In the genomic region with DNA sequence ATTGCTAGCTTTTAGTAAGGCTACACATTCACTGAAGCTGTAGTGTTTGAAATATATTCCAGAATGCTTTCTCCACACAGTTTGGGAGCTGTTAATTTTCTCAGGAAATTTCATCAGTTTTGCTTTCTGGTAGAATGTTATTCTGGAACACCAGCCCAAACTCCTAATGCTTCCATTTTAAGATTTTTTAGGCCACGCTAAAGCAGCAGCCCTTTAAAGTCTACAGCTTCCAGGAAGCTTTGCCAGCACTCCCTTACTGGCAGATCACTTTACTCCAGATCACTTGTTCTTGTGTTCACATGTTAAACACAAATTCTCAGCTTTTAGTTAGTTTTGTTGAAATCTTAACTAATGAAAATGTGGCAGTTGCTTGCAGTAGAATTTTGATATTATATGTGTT, we compare ENCODE assay signal across 20 cellular contexts.
DNase-seq lines count a peak whose midpoint lies in the region; ATAC-seq, FAIRE-seq and TF ChIP-seq lines count a peak whose summit lies in the region.
"Had no signal": no experiment of that assay in that cellular context is flagged by ENCODE, and none has a peak within 500 bp of the region (broad histone marks: within the 10 kb centered on the region; RNA-seq: fewer than 3 reads in every experiment).

No MANE protein-coding gene starts in this region.

- H3K27me3 ChIP-seq in GM12878 (replicated peaks in 1 of 2; ENCODE audit: control insufficient read depth in 2 of 2, insufficient read depth in 2 of 2, low read length in 1 of 2) (no peaks in the 10 kb centered on the region), neuronal stem cell (ENCODE audit: control insufficient read depth in 3 of 3, insufficient read depth in 3 of 3, low read depth in 1 of 3, low read length in 3 of 3) (no peaks in the 10 kb centered on the region)
- H3K27me3 ChIP-seq: Peyer's patch had no signal

- no peaks in the 10 kb centered on the region for H3K79me1 ChIP-seq in neuronal stem cell (ENCODE audit: low read depth, low read length)

- H3K18ac ChIP-seq in neuronal stem cell (ENCODE audit: low read length), result no peak overlapping the region

- TF ChIP-seq CTCF in GM12878 (IDR thresholded peaks at IDR 0.05 in 2 of 3, conservative IDR thresholded peaks at IDR 0.05 in 1 of 3; ENCODE audit: control insufficient read depth in 2 of 3, extremely low read depth in 1 of 3, insufficient read depth in 1 of 3, low read depth in 3 of 3, low read length in 3 of 3), result no peak

- H3K4me2 ChIP-seq in GM12878 (ENCODE audit: control insufficient read depth, insufficient read depth) (peak overlapping the region; percentile 21; the same call in 1 of the 2 replicates), neuronal stem cell (ENCODE audit: insufficient read depth, low read length, poor library complexity, severe bottlenecking) (no peak overlapping the region)

- peak overlapping the region; percentile 75 for H3K27ac ChIP-seq in GM12878 (ENCODE audit: control insufficient read depth, insufficient read depth)
- H3K27ac ChIP-seq in neuronal stem cell (replicated peaks; ENCODE audit: low read length), result no peak overlapping the region
- H3K27ac ChIP-seq: Peyer's patch had no signal

- H3K14ac ChIP-seq in neuronal stem cell (ENCODE audit: low read length), result no peak overlapping the region

- H2BK120ac ChIP-seq in neuronal stem cell (ENCODE audit: low read depth, low read length), result no peak overlapping the region

- CTCF ChIA-PET in GM12878 (lab: Yijun Ruan, JAX), result interaction anchor here (0.7 to 2.1 kb wide), 8 partner anchors 9 to 143 kb away, joined by 3 to 7 read pairs (median 4); no protein-coding TSS in a partner anchor

- no peak for TF ChIP-seq POLR2A in GM12878 (IDR thresholded peaks at IDR 0.05; ENCODE audit: low read depth, low read length)

- whole genome bisulfite sequencing in GM12878 (ENCODE audit: insufficient coverage, insufficient replicate concordance, low lambda C conversion rate, missing lambda C conversion rate), result 94% methylated on average over 1 of the region's 1 CpG
- no CpG with 5 or more reads among the region's 1 CpG for WGBS in neuronal stem cell (ENCODE audit: extremely low coverage in 2 of 2, insufficient read length in 2 of 2, insufficient replicate concordance in 1 of 2), 2 donors

- RAD21 ChIA-PET in GM12878 (lab: Charles Lee; ENCODE audit: unreplicated experiment), result interaction anchor here (0.8 to 2.9 kb wide), 14 partner anchors 7 to 139 kb away, joined by 3 to 25 read pairs (median 6); a partner anchor contains a TSS

- H3K4ac ChIP-seq in neuronal stem cell (ENCODE audit: low read length), result no peak overlapping the region

- H3K9ac ChIP-seq in GM12878 (ENCODE audit: control insufficient read depth, insufficient read depth, low read length) (0 out of 2 replicates have a peak overlapping the region, but pooled peaks have one; percentile 7), neuronal stem cell (ENCODE audit: low read depth, low read length, poor library complexity) (no peak overlapping the region)

- peak; percentile 7 for ATAC-seq in GM21717 (IDR thresholded peaks at IDR 0.05; ENCODE audit: unreplicated experiment)
- ATAC-seq in HG03442 (IDR thresholded peaks at IDR 0.05; ENCODE audit: unreplicated experiment), result peak; percentile 6
- peak; percentile 11 for ATAC-seq in GM12878
- ATAC-seq: CD8-positive, alpha-beta T cell; K562; SK-N-SH treated with all-trans-retinoic acid at 6 μM for 48 hours had no signal

- no peak for DNase-seq in GM12878 (ENCODE audit: low read depth, low spot score)
- no peak for DNase-seq in neuronal stem cell (ENCODE audit: low spot score)
- DNase-seq in foreskin melanocyte, result no peak
- DNase-seq in NCI-H345 treated with DMSO at 0.1 percent for 48 hours (lab: John Stamatoyannopoulos, UW; ENCODE audit: unreplicated experiment), result no peak
- no peak for DNase-seq in NCI-H82 (lab: John Stamatoyannopoulos, UW)
- DNase-seq in ACHN, result no peak
- DNase-seq: CD8-positive, alpha-beta T cell; DMS79 treated with DMSO at 0.1 percent for 48 hours; GDM1; NCI-H146; NCI-H345; NCI-H774; Peyer's patch; SHP77 had no signal

- peaks cover 38% of the 10 kb centered on the region for H3K79me2 ChIP-seq in GM12878 (ENCODE audit: control insufficient read depth, insufficient read depth, low read length)

- SMC1A ChIA-PET in GM12878 (lab: Charles Lee; ENCODE audit: uncharacterized antibody, unreplicated experiment), result interaction anchor here (0.6 to 16.1 kb wide), 19 partner anchors 9 to 139 kb away, joined by 3 to 305 read pairs (median 4); a partner anchor contains a TSS

- no peaks in the 10 kb centered on the region; a peak in 1 of 4 replicates for H3K36me3 ChIP-seq in GM12878 (ENCODE audit: control insufficient read depth in 2 of 2, insufficient read depth in 2 of 2, low read length in 1 of 2)
- no peaks in the 10 kb centered on the region for H3K36me3 ChIP-seq in neuronal stem cell (replicated peaks in 1 of 2; ENCODE audit: control insufficient read depth in 2 of 2, insufficient read depth in 2 of 2, low read length in 2 of 2)
- H3K36me3 ChIP-seq: Peyer's patch had no signal

- intact Hi-C loops in GM12878 (cut with micrococcal nuclease; ENCODE audit: unreplicated experiment), result no loop called here

- H3K4me3 ChIP-seq in GM12878 (peak overlapping the region; percentile 36), neuronal stem cell (ENCODE audit: low read length in 2 of 2) (no peak overlapping the region)
- H3K4me3 ChIP-seq: K562, Peyer's patch had no signal

- TF ChIP-seq RAD21 in GM12878 (IDR thresholded peaks at IDR 0.05; ENCODE audit: insufficient read depth, low read depth, low read length), result no peak

- H4K20me1 ChIP-seq in GM12878 (ENCODE audit: control insufficient read depth, insufficient read depth), result no peaks in the 10 kb centered on the region

- no peak overlapping the region for H4K8ac ChIP-seq in neuronal stem cell (ENCODE audit: low read depth, low read length)

- POLR2A ChIA-PET in GM12878 (lab: Charles Lee), result interaction anchor here (0.6 to 2.2 kb wide), 6 partner anchors 8 to 139 kb away, joined by 3 to 17 read pairs (median 8); a partner anchor contains a TSS

- no peak overlapping the region for H3K23ac ChIP-seq in neuronal stem cell (ENCODE audit: low read depth, low read length, poor library complexity)

- H2BK5ac ChIP-seq in neuronal stem cell (ENCODE audit: low read length), result no peak overlapping the region

- no TSS peak for BruUV-seq in GM12878 (replicated peaks; lab: Mats Ljungman, UMichigan)

- H2AK5ac ChIP-seq in neuronal stem cell (ENCODE audit: low read depth, low read length), result no peak overlapping the region

- no peak for TF ChIP-seq EP300 in GM12878 (IDR thresholded peaks at IDR 0.05; ENCODE audit: borderline replicate concordance in 1 of 2, control insufficient read depth in 1 of 2, low read depth in 2 of 2, low read length in 2 of 2)

- H3K9me3 ChIP-seq in GM12878 (replicated peaks; ENCODE audit: control insufficient read depth, insufficient read depth, low read length), result peaks cover 5% of the 10 kb centered on the region; the same call in 2 of the 3 replicates
- no peaks in the 10 kb centered on the region for H3K9me3 ChIP-seq in neuronal stem cell (replicated peaks in 1 of 2; ENCODE audit: control insufficient read depth in 2 of 2, insufficient read depth in 1 of 2, low read depth in 1 of 2, low read length in 2 of 2)
- H3K9me3 ChIP-seq: Peyer's patch had no signal

- H4K91ac ChIP-seq in neuronal stem cell (ENCODE audit: low read depth, low read length, poor library complexity), result no peak overlapping the region

- in situ Hi-C loops in GM12878 (cut with MboI) (loop anchor here (25.0 kb wide), 1 partner anchor 975 kb away; a partner anchor contains a TSS), ACHN (cut with HindIII; ENCODE audit: low pct_ligation_motif_present, low pct_unique_long_range_greater_than_20kb, low sequenced_read_pairs) (no loop called here)

- H2BK12ac ChIP-seq in neuronal stem cell (ENCODE audit: low read length), result no peak overlapping the region

- no peak for FAIRE-seq in GM12878 (lab: Jason Lieb, UNC)
- FAIRE-seq: D721Med, HTR-8/SVneo, K562 had no signal

- no peak overlapping the region for H2BK15ac ChIP-seq in neuronal stem cell (ENCODE audit: low read length)

- H2AFZ ChIP-seq in GM12878 (ENCODE audit: control insufficient read depth, low read depth, low read length), result peak overlapping the region; percentile 15; the same call in 1 of the 2 replicates
- H2AFZ ChIP-seq in neuronal stem cell (ENCODE audit: low read length), result peak overlapping the region; percentile 53

- H3K4me1 ChIP-seq in GM12878 (ENCODE audit: control insufficient read depth, insufficient read depth, low read length) (peaks cover 6% of the 10 kb centered on the region; the same call in 1 of the 2 replicates), neuronal stem cell (ENCODE audit: control insufficient read depth in 2 of 2, insufficient read depth in 1 of 2, low read depth in 1 of 2, low read length in 2 of 2) (no peaks in the 10 kb centered on the region)
- H3K4me1 ChIP-seq: Peyer's patch had no signal

TF ChIP-seq in GM12878, 131 proteins besides CTCF, POLR2A, EP300 and RAD21 (continues in another document):
- TF ChIP-seq, protein P1, sequence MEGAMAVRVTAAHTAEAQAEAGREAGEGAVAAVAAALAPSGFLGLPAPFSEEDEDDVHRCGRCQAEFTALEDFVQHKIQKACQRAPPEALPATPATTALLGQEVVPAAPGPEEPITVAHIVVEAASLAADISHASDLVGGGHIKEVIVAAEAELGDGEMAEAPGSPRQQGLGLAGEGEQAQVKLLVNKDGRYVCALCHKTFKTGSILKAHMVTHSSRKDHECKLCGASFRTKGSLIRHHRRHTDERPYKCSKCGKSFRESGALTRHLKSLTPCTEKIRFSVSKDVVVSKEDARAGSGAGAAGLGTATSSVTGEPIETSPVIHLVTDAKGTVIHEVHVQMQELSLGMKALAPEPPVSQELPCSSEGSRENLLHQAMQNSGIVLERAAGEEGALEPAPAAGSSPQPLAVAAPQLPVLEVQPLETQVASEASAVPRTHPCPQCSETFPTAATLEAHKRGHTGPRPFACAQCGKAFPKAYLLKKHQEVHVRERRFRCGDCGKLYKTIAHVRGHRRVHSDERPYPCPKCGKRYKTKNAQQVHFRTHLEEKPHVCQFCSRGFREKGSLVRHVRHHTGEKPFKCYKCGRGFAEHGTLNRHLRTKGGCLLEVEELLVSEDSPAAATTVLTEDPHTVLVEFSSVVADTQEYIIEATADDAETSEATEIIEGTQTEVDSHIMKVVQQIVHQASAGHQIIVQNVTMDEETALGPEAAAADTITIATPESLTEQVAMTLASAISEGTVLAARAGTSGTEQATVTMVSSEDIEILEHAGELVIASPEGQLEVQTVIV (IDR thresholded peaks at IDR 0.05; ENCODE audit: borderline replicate concordance, partially characterized antibody), result no peak
- TF ChIP-seq, protein P2, sequence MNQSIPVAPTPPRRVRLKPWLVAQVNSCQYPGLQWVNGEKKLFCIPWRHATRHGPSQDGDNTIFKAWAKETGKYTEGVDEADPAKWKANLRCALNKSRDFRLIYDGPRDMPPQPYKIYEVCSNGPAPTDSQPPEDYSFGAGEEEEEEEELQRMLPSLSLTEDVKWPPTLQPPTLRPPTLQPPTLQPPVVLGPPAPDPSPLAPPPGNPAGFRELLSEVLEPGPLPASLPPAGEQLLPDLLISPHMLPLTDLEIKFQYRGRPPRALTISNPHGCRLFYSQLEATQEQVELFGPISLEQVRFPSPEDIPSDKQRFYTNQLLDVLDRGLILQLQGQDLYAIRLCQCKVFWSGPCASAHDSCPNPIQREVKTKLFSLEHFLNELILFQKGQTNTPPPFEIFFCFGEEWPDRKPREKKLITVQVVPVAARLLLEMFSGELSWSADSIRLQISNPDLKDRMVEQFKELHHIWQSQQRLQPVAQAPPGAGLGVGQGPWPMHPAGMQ (IDR thresholded peaks at IDR 0.05; ENCODE audit: borderline replicate concordance), result no peak
